Comparison of ENCODE assay signal across 9 cellular contexts in genomic region chr4:77586953-77587383, GRCh38. TPM values are rescaled to one million over a fixed set of nuclear protein-coding genes. Genes with fewer than 3 reads are reported as not detected.
DNase-seq lines count a peak whose midpoint lies in the region; ATAC-seq and TF ChIP-seq lines count a peak whose summit lies in the region.
"Had no signal": no experiment of that assay in that cellular context is flagged by ENCODE, and none has a peak within 500 bp of the region (broad histone marks: within the 10 kb centered on the region; RNA-seq: fewer than 3 reads in every experiment).

No MANE protein-coding gene starts in this region.

- ATAC-seq in GM18505 (IDR thresholded peaks at IDR 0.05; ENCODE audit: unreplicated experiment) (peak; percentile 98), HG02588 (IDR thresholded peaks at IDR 0.05; ENCODE audit: unreplicated experiment) (peak; percentile 97)

- TF ChIP-seq POLR2A in GM18505 (IDR thresholded peaks at IDR 0.05; ENCODE audit: borderline replicate concordance, extremely low read depth, insufficient read depth, insufficient read length), result no peak

- DNase-seq in NOMO-1 (lab: John Stamatoyannopoulos, UW; ENCODE audit: unreplicated experiment in 2 of 2) (peak; percentile 31 to 81), mesenteric fat pad (ENCODE audit: low spot score) (no peak), NCI-H524 treated with DMSO at 0.1 percent for 48 hours (lab: John Stamatoyannopoulos, UW) (no peak), NCI-H82 treated with DMSO at 0.1 percent for 48 hours (lab: John Stamatoyannopoulos, UW; ENCODE audit: unreplicated experiment) (no peak)
- peak; percentile 5 for DNase-seq in activated naive CD8-positive, alpha-beta T cell treated with anti-CD3 and anti-CD28 coated beads, Interleukin-2, amount 50 U/mL, for 16 hours (ENCODE audit: low read depth, low spot score)
- DNase-seq in stimulated activated CD8-positive, alpha-beta memory T cell treated with anti-CD3 and anti-CD28 coated beads, Interleukin-4, amount 100 ng/mL, for 48 hours, result peak; percentile 75
- DNase-seq: IMR-90 had no signal

RNA-seq across cellular contexts. Expression of gene CXCL13, which starts 18.7 kb away (rescaled TPM):
- not detected for total RNA-seq in mesenteric fat pad
- total RNA-seq: IMR-90 had no signal

Comparison
In these comparisons a context has a peak if more than half of its experiments do, and no peak if none do; other contexts are left out.
1. DNase-seq: peak in NOMO-1 (2 of 2), activated naive CD8-positive, alpha-beta T cell treated with anti-CD3 and anti-CD28 coated beads, Interleukin-2, amount 50 U/mL, for 16 hours (single experiment) and stimulated activated CD8-positive, alpha-beta memory T cell treated with anti-CD3 and anti-CD28 coated beads, Interleukin-4, amount 100 ng/mL, for 48 hours (single experiment); none in mesenteric fat pad (single experiment), NCI-H524 treated with DMSO at 0.1 percent for 48 hours (single experiment) and NCI-H82 treated with DMSO at 0.1 percent for 48 hours (single experiment).